9 cellular contexts compared by ENCODE assay signal in genomic region chr12:62190921-62191746, GRCh38.
DNase-seq lines count a peak whose midpoint lies in the region; ATAC-seq, FAIRE-seq and TF ChIP-seq lines count a peak whose summit lies in the region.
"Had no signal": no experiment of that assay in that cellular context is flagged by ENCODE, and none has a peak within 500 bp of the region (broad histone marks: within the 10 kb centered on the region; RNA-seq: fewer than 3 reads in every experiment).

No MANE protein-coding gene starts in this region.

- DNase-seq in ascending aorta (ENCODE audit: low spot score in 2 of 2) (no peak), immature natural killer cell (peak in 1 of 3 donors; percentile 8), OCI-M2 (lab: John Stamatoyannopoulos, UW; ENCODE audit: unreplicated experiment) (no peak), small intestine (no peak), AG08395 (ENCODE audit: low spot score) (no peak)
- peak; percentile 20 to 33 for DNase-seq in stimulated activated CD4-positive, alpha-beta T cell treated with anti-CD3 and anti-CD28 coated beads, Interleukin-2, amount 100 ng/mL, for 24 hours

- H3K4me3 ChIP-seq in ascending aorta (peak overlapping the region; percentile 62 to 70), small intestine (ENCODE audit: low read depth in 1 of 2, low read length in 2 of 2) (peak overlapping the region in 1 of 2 donors; percentile 31)
- H3K4me3 ChIP-seq: K562 had no signal

- intact Hi-C loops in ascending aorta (cut with DNase I), result loop anchor here (5.0 to 10.0 kb wide), 2 partner anchors 69 to 536 kb away; no protein-coding TSS in a partner anchor

- H3K27ac ChIP-seq in ascending aorta (peak overlapping the region in 1 of 2 donors; percentile 10), small intestine (ENCODE audit: low read depth in 1 of 2, low read length in 1 of 2) (no peak overlapping the region)

- ATAC-seq in GM21528 (IDR thresholded peaks at IDR 0.05; ENCODE audit: low FRiP score, unreplicated experiment), result no peak

- H3K27ac Mint-ChIP-seq in IgD-negative memory B cell (no peak overlapping the region), immature natural killer cell (no peak overlapping the region)

- WGBS in small intestine, 3 donors, result 4 to 16% (median 14%) methylated on average over 67 to 74 of the region's 74 CpGs

- H3K4me1 ChIP-seq in ascending aorta, result peaks cover 8 to 14% of the 10 kb centered on the region in 2 donors
- H3K4me1 ChIP-seq in small intestine (ENCODE audit: control insufficient read depth in 2 of 2, insufficient read depth in 1 of 2, low read depth in 1 of 2, low read length in 1 of 2), result peaks cover 0 to 6% of the 10 kb centered on the region in 2 donors

- H3K36me3 Mint-ChIP-seq in IgD-negative memory B cell (no peaks in the 10 kb centered on the region), immature natural killer cell (no peaks in the 10 kb centered on the region)

- H3K27me3 ChIP-seq in ascending aorta, result no peaks in the 10 kb centered on the region
- peaks cover 5 to 18% of the 10 kb centered on the region in 2 donors for H3K27me3 ChIP-seq in small intestine (ENCODE audit: control insufficient read depth in 2 of 2, insufficient read depth in 2 of 2, low read length in 2 of 2)

- TF ChIP-seq CTCF in ascending aorta (IDR thresholded peaks at IDR 0.05), result no peak

- H3K4me1 Mint-ChIP-seq in IgD-negative memory B cell (peaks cover 10 to 20% (median 17%) of the 10 kb centered on the region in 3 donors), immature natural killer cell (peaks cover 22 to 27% of the 10 kb centered on the region in 2 donors)

- H3K4me3 Mint-ChIP-seq in IgD-negative memory B cell (peak overlapping the region; percentile 61 to 93 (median 84)), immature natural killer cell (peak overlapping the region; percentile 65 to 80 (median 71))

- H3K9me3 ChIP-seq in ascending aorta, result no peaks in the 10 kb centered on the region
- no peaks in the 10 kb centered on the region for H3K9me3 ChIP-seq in small intestine (ENCODE audit: control insufficient read depth, low read depth)

- FAIRE-seq in small intestine (lab: Jason Lieb, UNC), result no peak
- FAIRE-seq: K562 had no signal

- H3K36me3 ChIP-seq in ascending aorta (no peaks in the 10 kb centered on the region), small intestine (ENCODE audit: control insufficient read depth in 2 of 2, insufficient read depth in 2 of 2, low read length in 2 of 2) (no peaks in the 10 kb centered on the region)

- H3K27me3 Mint-ChIP-seq in IgD-negative memory B cell (peaks cover 34% of the 10 kb centered on the region), immature natural killer cell (ENCODE audit: low read depth in 3 of 3) (peaks cover 18 to 31% (median 29%) of the 10 kb centered on the region in 3 donors)

- H3K9me3 Mint-ChIP-seq in IgD-negative memory B cell (no peaks in the 10 kb centered on the region), immature natural killer cell (no peaks in the 10 kb centered on the region)

Comparison
In these comparisons a context has a peak if more than half of its experiments do, and no peak if none do; other contexts are left out.
1. DNase-seq: peak in stimulated activated CD4-positive, alpha-beta T cell treated with anti-CD3 and anti-CD28 coated beads, Interleukin-2, amount 100 ng/mL, for 24 hours (2 of 2); none in ascending aorta (0 of 2), OCI-M2 (single experiment), small intestine (single experiment) and AG08395 (single experiment).